Comparison of ENCODE assay signal across 21 cellular contexts in the genomic region with DNA sequence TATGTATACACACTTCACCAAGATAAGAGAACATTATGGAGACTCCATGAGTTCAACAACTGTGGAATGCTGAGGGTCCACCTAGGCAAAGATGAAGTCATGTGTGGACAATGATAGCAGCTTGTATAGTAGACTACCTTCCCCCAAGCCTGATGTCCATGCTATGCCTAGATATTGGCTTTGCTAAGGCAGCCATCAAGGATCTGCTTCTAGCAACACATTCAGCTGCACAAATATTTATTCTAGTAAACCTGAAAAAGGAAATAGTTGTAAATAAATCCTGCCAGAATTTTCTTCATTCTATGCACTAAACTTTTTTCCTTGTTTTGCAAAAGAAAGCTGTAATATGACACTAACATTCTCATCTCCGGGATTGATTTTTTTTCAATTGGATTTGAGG. TPM values are rescaled to one million over a fixed set of nuclear protein-coding genes. Genes with fewer than 3 reads are reported as not detected.
"Had no signal": no experiment of that assay in that cellular context is flagged by ENCODE, and none has a peak within 500 bp of the region (broad histone marks: within the 10 kb centered on the region; RNA-seq: fewer than 3 reads in every experiment).

No MANE protein-coding gene starts in this region.

- H3K4me3 Mint-ChIP-seq: naive thymus-derived CD4-positive, alpha-beta T cell; nephron progenitor cell; stimulated activated memory B cell treated with anti-CD40 and anti-IgM and Interleukin-4, amounts not matched to agents 10 μg/mL and 1 μg/mL and 100 μg/mL, for 72 hours; stimulated activated naive CD8-positive, alpha-beta T cell treated with anti-CD3 and anti-CD28 coated beads, Interleukin-15, Interleukin-2, amounts not matched to agents 100 ng/mL and 50 ng/mL, for 24 hours had no signal

- H3K4me3 ChIP-seq: dorsolateral prefrontal cortex, gastrocnemius medialis, heart right ventricle, psoas muscle, right lobe of liver, tibial artery, upper lobe of right lung, vagina had no signal

- H3K27ac ChIP-seq: dorsolateral prefrontal cortex, gastrocnemius medialis, heart right ventricle, psoas muscle, right lobe of liver, tibial artery, upper lobe of right lung, vagina had no signal

- H3K4me1 Mint-ChIP-seq: stimulated activated memory B cell treated with anti-CD40 and anti-IgM and Interleukin-4, amounts not matched to agents 10 μg/mL and 1 μg/mL and 100 μg/mL, for 72 hours had no signal

- H3K36me3 ChIP-seq: gastrocnemius medialis, heart right ventricle, right lobe of liver, tibial artery, upper lobe of right lung, vagina had no signal

- H3K4me1 ChIP-seq: gastrocnemius medialis, heart right ventricle, psoas muscle, right lobe of liver, tibial artery, upper lobe of right lung, vagina had no signal

- H3K9me3 ChIP-seq: gastrocnemius medialis, right lobe of liver, tibial artery, upper lobe of right lung, vagina had no signal

- ATAC-seq: esophagus mucosa; gastrocnemius medialis; heart right ventricle; naive thymus-derived CD4-positive, alpha-beta T cell; psoas muscle; right lobe of liver; stimulated activated memory B cell treated with anti-CD40 and anti-IgM and Interleukin-4, amounts not matched to agents 10 μg/mL and 1 μg/mL and 100 μg/mL, for 72 hours; upper lobe of right lung had no signal

- DNase-seq: dorsolateral prefrontal cortex; effector CD8-positive, alpha-beta T cell; gastrocnemius medialis; heart right ventricle; hypothalamus; kidney glomerular epithelial cell; naive thymus-derived CD4-positive, alpha-beta T cell; nephron progenitor cell; psoas muscle; retina; right lobe of liver; stimulated activated CD4-positive, alpha-beta T cell treated with anti-CD3 and anti-CD28 coated beads, Interleukin-4, amount 100 ng/mL, for 24 hours; tibial artery; upper lobe of right lung had no signal

- H3K27me3 ChIP-seq: right lobe of liver, upper lobe of right lung, vagina had no signal

- H3K27ac Mint-ChIP-seq: naive thymus-derived CD4-positive, alpha-beta T cell; nephron progenitor cell; stimulated activated memory B cell treated with anti-CD40 and anti-IgM and Interleukin-4, amounts not matched to agents 10 μg/mL and 1 μg/mL and 100 μg/mL, for 72 hours; stimulated activated naive CD8-positive, alpha-beta T cell treated with anti-CD3 and anti-CD28 coated beads, Interleukin-15, Interleukin-2, amounts not matched to agents 100 ng/mL and 50 ng/mL, for 24 hours had no signal

RNA-seq across cellular contexts. Expression of gene LPAR3, which starts 7.0 kb away (rescaled TPM):
- total RNA-seq: gastrocnemius medialis, lung microvascular endothelial cell, mesenteric fat pad had no signal
- polyA plus RNA-seq: liver had no signal
